In the genomic region with DNA sequence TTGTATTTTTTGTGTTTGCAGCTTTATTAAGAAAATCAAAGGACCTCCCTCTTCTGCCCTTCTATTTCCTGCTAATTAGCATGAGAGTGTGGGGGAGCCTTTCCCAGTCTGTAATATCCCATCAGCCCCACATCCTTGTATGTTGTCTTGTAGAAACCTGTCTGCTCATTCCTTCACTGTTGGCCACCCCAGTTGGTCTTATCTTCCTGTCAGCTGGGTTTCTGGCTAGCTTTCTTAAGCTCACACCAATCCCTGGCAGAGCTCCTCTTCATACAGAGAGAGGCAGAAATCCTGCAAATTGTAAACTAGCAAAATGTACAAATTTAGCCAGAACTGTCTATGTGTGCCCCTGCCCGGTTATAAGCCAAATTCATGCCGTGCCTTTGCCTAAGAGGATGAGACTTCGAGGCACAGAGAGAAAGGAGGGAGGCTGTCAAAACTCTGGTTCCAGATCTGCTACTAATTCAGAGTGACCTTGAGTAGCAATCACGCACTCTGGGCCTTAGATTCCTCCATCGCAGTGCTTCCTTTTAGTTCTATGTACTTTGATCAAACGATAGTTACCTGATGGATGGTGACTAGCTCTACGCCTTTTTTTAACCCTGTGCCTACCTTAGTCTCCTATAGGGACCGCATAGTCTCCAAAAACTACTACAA, we compare ENCODE assay signal across 23 cellular contexts.
DNase-seq lines count a peak whose midpoint lies in the region; ATAC-seq and TF ChIP-seq lines count a peak whose summit lies in the region.
"Had no signal": no experiment of that assay in that cellular context is flagged by ENCODE, and none has a peak within 500 bp of the region (broad histone marks: within the 10 kb centered on the region; RNA-seq: fewer than 3 reads in every experiment).

No MANE protein-coding gene starts in this region.

- CTCF ChIA-PET in GM10248 (lab: Yijun Ruan, JAX), result interaction anchor here (0.8 to 3.6 kb wide), 5 partner anchors 10 to 647 kb away, joined by 3 to 18 read pairs (median 3); no protein-coding TSS in a partner anchor

- no peaks in the 10 kb centered on the region for H3K9me3 ChIP-seq in heart right ventricle
- H3K9me3 ChIP-seq: A549, left lung, spleen, transverse colon had no signal

- H3K4me3 Mint-ChIP-seq in nephron, result peak overlapping the region in 1 of 3 experiments; percentile 21
- no peak overlapping the region for H3K4me3 Mint-ChIP-seq in stimulated activated naive B cell treated with anti-CD40 and anti-IgM and Interleukin-4, amounts not matched to agents 10 μg/mL and 1 μg/mL and 100 μg/mL, for 72 hours
- H3K4me3 Mint-ChIP-seq: activated B cell treated with CpG ODN at 0.5 μM for 24 hours; activated naive CD8-positive, alpha-beta T cell treated with anti-CD3 and anti-CD28 coated beads for 36 hours; dendritic cell treated with granulocyte-macrophage colony-stimulating factor and Interleukin-4, amounts not matched to agents 40 ng/mL and 50 ng/mL, for 4 days; stimulated activated naive CD8-positive, alpha-beta T cell treated with anti-CD3 and anti-CD28 coated beads, Interleukin-15, amount 100 ng/mL, for 72 hours had no signal

- H3K36me3 ChIP-seq in ACC112 (ENCODE audit: insufficient read depth, low read length) (peaks cover 35% of the 10 kb centered on the region), heart right ventricle (peaks cover 0 to 14% (median 0%) of the 10 kb centered on the region in 9 donors)
- H3K36me3 ChIP-seq: left lung, spleen, transverse colon had no signal

- H3K27ac Mint-ChIP-seq in nephron, result peak overlapping the region; percentile 71 to 94 (median 81)
- H3K27ac Mint-ChIP-seq in stimulated activated naive B cell treated with anti-CD40 and anti-IgM and Interleukin-4, amounts not matched to agents 10 μg/mL and 1 μg/mL and 100 μg/mL, for 72 hours, result no peak overlapping the region
- H3K27ac Mint-ChIP-seq: activated B cell treated with CpG ODN at 0.5 μM for 24 hours; activated naive CD8-positive, alpha-beta T cell treated with anti-CD3 and anti-CD28 coated beads for 36 hours; activated T-helper 2 cell treated with anti-CD3 and anti-CD28 coated beads, Interferon-gamma antibody, Interleukin-2, Interleukin-4, amounts not matched to agents 10 μg/mL and 5 μg/mL and 100 μg/mL, durations not matched to agents 14 hours and 24 hours and 36 hours; dendritic cell treated with granulocyte-macrophage colony-stimulating factor and Interleukin-4, amounts not matched to agents 40 ng/mL and 50 ng/mL, for 4 days; stimulated activated naive CD8-positive, alpha-beta T cell treated with anti-CD3 and anti-CD28 coated beads, Interleukin-15, amount 100 ng/mL, for 72 hours had no signal

- DNase-seq in amniotic epithelial cell (ENCODE audit: low read depth) (peak; percentile 27), heart right ventricle (no peak), DMS153 (lab: John Stamatoyannopoulos, UW) (no peak), putamen (ENCODE audit: low spot score) (no peak), GM10248 (ENCODE audit: extremely low spot score) (no peak)
- no peak for DNase-seq in stimulated activated naive B cell treated with anti-CD40 and anti-IgM and Interleukin-4, amounts not matched to agents 10 μg/mL and 1 μg/mL and 100 μg/mL, for 72 hours
- DNase-seq: activated B cell treated with CpG ODN at 0.5 μM for 24 hours; activated CD4-positive, alpha-beta T cell treated with anti-CD3 and anti-CD28 coated beads, Interleukin-2, amount 50 U/mL, for 48 hours; activated CD8-positive, alpha-beta memory T cell treated with anti-CD3 and anti-CD28 coated beads, Interleukin-2, amount 50 U/mL, for 48 hours; activated naive CD8-positive, alpha-beta T cell treated with anti-CD3 and anti-CD28 coated beads for 36 hours; left lung; NCI-H69; RPMI8226; spleen; stimulated activated CD4-positive, alpha-beta T cell treated with anti-CD3 and anti-CD28 coated beads, Interleukin-4, amount 100 ng/mL, for 4 hours; stimulated activated naive CD8-positive, alpha-beta T cell treated with anti-CD3 and anti-CD28 coated beads, Interleukin-15, amount 100 ng/mL, for 72 hours; transverse colon had no signal

- no peaks in the 10 kb centered on the region for H3K36me3 Mint-ChIP-seq in nephron (ENCODE audit: low read depth)
- H3K36me3 Mint-ChIP-seq in stimulated activated naive B cell treated with anti-CD40 and anti-IgM and Interleukin-4, amounts not matched to agents 10 μg/mL and 1 μg/mL and 100 μg/mL, for 72 hours, result no peaks in the 10 kb centered on the region
- H3K36me3 Mint-ChIP-seq: activated naive CD8-positive, alpha-beta T cell treated with anti-CD3 and anti-CD28 coated beads for 36 hours had no signal

- POLR2A ChIA-PET in GM10248 (lab: Yijun Ruan, JAX), result no interaction called here

- H3K27ac ChIP-seq in ACC112 (ENCODE audit: low read depth, low read length) (peak overlapping the region; percentile 18; the same call in 1 of the 2 replicates), heart right ventricle (peak overlapping the region in 5 of 10 donors; percentile 7 to 64 (median 31))
- H3K27ac ChIP-seq: A549, KMS-11, left lung, spleen had no signal

- no peak for TF ChIP-seq CTCF in heart right ventricle (IDR thresholded peaks at IDR 0.05)
- TF ChIP-seq CTCF in nephron (IDR thresholded peaks at IDR 0.05; ENCODE audit: unreplicated experiment in 3 of 3), result no peak
- no peak for TF ChIP-seq CTCF in GM10248 (IDR thresholded peaks at IDR 0.05; ENCODE audit: control extremely low read depth, extremely low read depth, low read depth, missing control alignments)

- no peaks in the 10 kb centered on the region for H3K9me3 Mint-ChIP-seq in nephron
- no peaks in the 10 kb centered on the region for H3K9me3 Mint-ChIP-seq in stimulated activated naive B cell treated with anti-CD40 and anti-IgM and Interleukin-4, amounts not matched to agents 10 μg/mL and 1 μg/mL and 100 μg/mL, for 72 hours
- H3K9me3 Mint-ChIP-seq: activated B cell treated with CpG ODN at 0.5 μM for 24 hours; activated naive CD8-positive, alpha-beta T cell treated with anti-CD3 and anti-CD28 coated beads for 36 hours; activated T-helper 2 cell treated with anti-CD3 and anti-CD28 coated beads, Interferon-gamma antibody, Interleukin-2, Interleukin-4, amounts not matched to agents 10 μg/mL and 5 μg/mL and 100 μg/mL, durations not matched to agents 14 hours and 24 hours and 36 hours; dendritic cell treated with granulocyte-macrophage colony-stimulating factor and Interleukin-4, amounts not matched to agents 40 ng/mL and 50 ng/mL, for 4 days; stimulated activated naive CD8-positive, alpha-beta T cell treated with anti-CD3 and anti-CD28 coated beads, Interleukin-15, amount 100 ng/mL, for 72 hours had no signal

- no peaks in the 10 kb centered on the region for H3K27me3 Mint-ChIP-seq in nephron (ENCODE audit: low read depth)
- H3K27me3 Mint-ChIP-seq in stimulated activated naive B cell treated with anti-CD40 and anti-IgM and Interleukin-4, amounts not matched to agents 10 μg/mL and 1 μg/mL and 100 μg/mL, for 72 hours, result peaks cover 8 to 9% of the 10 kb centered on the region in 2 donors

- WGBS in heart right ventricle, 2 donors, result 45 to 56% methylated on average over 8 of the region's 8 CpGs

- H3K4me1 ChIP-seq in ACC112 (ENCODE audit: control insufficient read depth, insufficient read depth, low read length, unreplicated experiment), result peaks cover 9% of the 10 kb centered on the region
- peaks cover 0 to 37% (median 20%) of the 10 kb centered on the region in 9 donors for H3K4me1 ChIP-seq in heart right ventricle
- H3K4me1 ChIP-seq: spleen had no signal

- H3K4me1 Mint-ChIP-seq in nephron, result peaks cover 57% of the 10 kb centered on the region
- no peaks in the 10 kb centered on the region for H3K4me1 Mint-ChIP-seq in stimulated activated naive B cell treated with anti-CD40 and anti-IgM and Interleukin-4, amounts not matched to agents 10 μg/mL and 1 μg/mL and 100 μg/mL, for 72 hours
- H3K4me1 Mint-ChIP-seq: activated B cell treated with CpG ODN at 0.5 μM for 24 hours; activated naive CD8-positive, alpha-beta T cell treated with anti-CD3 and anti-CD28 coated beads for 36 hours; stimulated activated naive CD8-positive, alpha-beta T cell treated with anti-CD3 and anti-CD28 coated beads, Interleukin-15, amount 100 ng/mL, for 72 hours had no signal

- H3K4me3 ChIP-seq in ACC112 (ENCODE audit: low read depth, low read length) (no peak overlapping the region), heart right ventricle (no peak overlapping the region)
- H3K4me3 ChIP-seq: A549, left lung, spleen, transverse colon had no signal

- H2AFZ ChIP-seq in ACC112 (ENCODE audit: low read length, unreplicated experiment), result no peak overlapping the region

- intact Hi-C loops in heart right ventricle (cut with DNase I), result no loop called here

- H3K27me3 ChIP-seq in ACC112 (ENCODE audit: insufficient read depth, low read length) (no peaks in the 10 kb centered on the region), heart right ventricle (no peaks in the 10 kb centered on the region)
- H3K27me3 ChIP-seq: left lung, spleen, transverse colon had no signal

- peak; percentile 46 to 72 (median 56) for ATAC-seq in heart right ventricle
- no peak for ATAC-seq in stimulated activated naive B cell treated with anti-CD40 and anti-IgM and Interleukin-4, amounts not matched to agents 10 μg/mL and 1 μg/mL and 100 μg/mL, for 72 hours (replicated peaks)
- ATAC-seq: stimulated activated naive CD8-positive, alpha-beta T cell treated with anti-CD3 and anti-CD28 coated beads, Interleukin-15, amount 100 ng/mL, for 72 hours had no signal

- H3K79me2 ChIP-seq in ACC112 (ENCODE audit: control insufficient read depth, insufficient read depth, low read length, unreplicated experiment), result peaks cover 20% of the 10 kb centered on the region

Comparison
In these comparisons a context has a peak if more than half of its experiments do, and no peak if none do; other contexts are left out.
1. ATAC-seq: peak in heart right ventricle (8 of 8); none in stimulated activated naive B cell treated with anti-CD40 and anti-IgM and Interleukin-4, amounts not matched to agents 10 μg/mL and 1 μg/mL and 100 μg/mL, for 72 hours (0 of 2).